In the genomic region with DNA sequence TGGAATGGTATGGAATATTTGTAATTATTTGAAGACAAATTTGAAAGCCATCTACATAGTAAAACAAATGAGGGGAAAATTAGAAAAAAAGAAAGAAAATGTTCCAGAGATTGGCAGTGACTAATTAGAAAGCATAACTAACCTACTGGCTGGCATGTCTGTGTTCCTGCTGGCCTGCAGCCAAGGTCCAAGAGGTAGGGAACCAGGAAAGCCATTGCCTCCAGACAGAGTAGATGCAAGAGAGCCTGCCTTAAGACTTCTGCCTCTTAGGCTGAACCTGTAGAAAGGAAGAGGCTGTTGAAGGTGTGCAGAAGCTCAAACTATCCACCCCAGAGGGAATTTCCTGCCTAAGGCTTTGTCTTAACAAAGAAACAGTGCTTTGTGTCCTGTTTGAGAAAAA, we compare ENCODE assay signal across 21 cellular contexts.
"Had no signal": no experiment of that assay in that cellular context is flagged by ENCODE, and none has a peak within 500 bp of the region (broad histone marks: within the 10 kb centered on the region; RNA-seq: fewer than 3 reads in every experiment).

No MANE protein-coding gene starts in this region.

- H3K4me3 Mint-ChIP-seq: activated naive CD8-positive, alpha-beta T cell; activated T-helper 17 cell treated with anti-CD3 and anti-CD28 coated beads, Interleukin-2, amount 50 U/mL, for 72 hours; mesothelial cell of epicardium; natural killer cell; stimulated activated naive CD8-positive, alpha-beta T cell treated with anti-CD3 and anti-CD28 coated beads, Interleukin-15, Interleukin-2, amounts not matched to agents 100 ng/mL and 50 ng/mL, for 24 hours; WTC11 had no signal

- DNase-seq: activated T-cell treated with anti-CD3 and anti-CD28 coated beads, Interleukin-2, amount 50 U/mL, for 1 hour; adrenal gland; colonic mucosa; foreskin fibroblast; mammary epithelial cell; natural killer cell; retina; stimulated activated CD4-positive, alpha-beta T cell treated with anti-CD3 and anti-CD28 coated beads, Interleukin-12 subunit alpha, Interleukin-12 subunit beta, amount 100 ng/mL, for 4 hours; stimulated activated CD4-positive, alpha-beta T cell treated with anti-CD3 and anti-CD28 coated beads, Interleukin-4, amount 100 ng/mL, for 4 hours; T-helper 1 cell had no signal

- H3K4me1 ChIP-seq: adrenal gland, ascending aorta, colonic mucosa, heart right ventricle, tibial nerve had no signal

- H3K27me3 Mint-ChIP-seq: activated naive CD8-positive, alpha-beta T cell; activated T-helper 17 cell treated with anti-CD3 and anti-CD28 coated beads, Interleukin-2, amount 50 U/mL, for 72 hours had no signal

- H3K36me3 ChIP-seq: adrenal gland, ascending aorta, colonic mucosa, heart right ventricle, tibial nerve had no signal

- H3K4me3 ChIP-seq: adrenal gland, ascending aorta, colonic mucosa, heart right ventricle, tibial nerve had no signal

- H3K9me3 ChIP-seq: adrenal gland, ascending aorta, colonic mucosa, heart right ventricle, tibial nerve had no signal

- H3K27me3 ChIP-seq: adrenal gland, ascending aorta, colonic mucosa, heart right ventricle, tibial nerve had no signal

- H3K27ac ChIP-seq: adrenal gland, ascending aorta, colonic mucosa, epithelial cell of prostate, heart right ventricle, tibial nerve had no signal

- H3K9me3 Mint-ChIP-seq: activated T-helper 17 cell treated with anti-CD3 and anti-CD28 coated beads, Interleukin-2, amount 50 U/mL, for 72 hours; mesothelial cell of epicardium; stimulated activated naive CD8-positive, alpha-beta T cell treated with anti-CD3 and anti-CD28 coated beads, Interleukin-15, Interleukin-2, amounts not matched to agents 100 ng/mL and 50 ng/mL, for 24 hours; WTC11 had no signal

- H3K4me1 Mint-ChIP-seq: activated T-helper 17 cell treated with anti-CD3 and anti-CD28 coated beads, Interleukin-2, amount 50 U/mL, for 72 hours; natural killer cell; WTC11 had no signal

- H3K27ac Mint-ChIP-seq: activated naive CD8-positive, alpha-beta T cell; activated T-helper 17 cell treated with anti-CD3 and anti-CD28 coated beads, Interleukin-2, amount 50 U/mL, for 72 hours; mesothelial cell of epicardium; natural killer cell; stimulated activated naive CD8-positive, alpha-beta T cell treated with anti-CD3 and anti-CD28 coated beads, Interleukin-15, Interleukin-2, amounts not matched to agents 100 ng/mL and 50 ng/mL, for 24 hours; WTC11 had no signal

- H3K36me3 Mint-ChIP-seq: activated naive CD8-positive, alpha-beta T cell; mesothelial cell of epicardium; WTC11 had no signal

- ATAC-seq: activated T-helper 17 cell treated with anti-CD3 and anti-CD28 coated beads, Interleukin-2, amount 50 U/mL, for 72 hours; heart right ventricle; left lobe of liver; natural killer cell; WTC11 had no signal

- FAIRE-seq: keratinocyte had no signal
